ENCODE assay signal across 10 cellular contexts in the genomic region with DNA sequence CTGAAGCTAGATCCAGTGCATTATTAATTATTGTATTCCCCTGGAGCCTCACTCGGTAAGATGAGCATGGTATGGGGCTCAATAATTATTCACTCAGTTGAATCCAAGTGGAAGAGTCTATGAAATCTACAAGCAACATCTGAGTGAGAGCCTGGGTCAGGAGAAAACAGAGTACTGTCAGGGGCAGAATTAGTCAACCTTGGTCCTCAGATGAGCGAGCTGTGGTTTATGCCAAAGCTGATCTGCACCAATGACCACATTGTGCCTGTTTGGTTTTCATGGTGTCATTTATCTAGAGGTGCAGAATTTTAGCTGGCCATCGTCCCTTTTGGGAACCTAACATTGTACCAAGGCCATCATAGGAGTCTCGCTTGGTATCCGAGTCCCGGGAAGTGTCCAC.
DNase-seq lines count a peak whose midpoint lies in the region; ATAC-seq and TF ChIP-seq lines count a peak whose summit lies in the region.
"Had no signal": no experiment of that assay in that cellular context is flagged by ENCODE, and none has a peak within 500 bp of the region (broad histone marks: within the 10 kb centered on the region; RNA-seq: fewer than 3 reads in every experiment).

No MANE protein-coding gene starts in this region.

- H3K27ac ChIP-seq in rectal smooth muscle tissue (ENCODE audit: low read depth, low read length) = peak overlapping the region; percentile 21
- no peak overlapping the region for H3K27ac ChIP-seq in suprapubic skin

- ATAC-seq in GM19023 (IDR thresholded peaks at IDR 0.05; ENCODE audit: unreplicated experiment) = peak; percentile 67
- ATAC-seq in HG02870 (IDR thresholded peaks at IDR 0.05; ENCODE audit: unreplicated experiment) = peak; percentile 64

- H3K9ac ChIP-seq in rectal smooth muscle tissue (ENCODE audit: low read length) = no peak overlapping the region

- no peak for TF ChIP-seq CTCF in suprapubic skin (IDR thresholded peaks at IDR 0.05)

- H3K36me3 ChIP-seq in rectal smooth muscle tissue (ENCODE audit: control insufficient read depth, insufficient read depth, low read length) (no peaks in the 10 kb centered on the region), suprapubic skin (no peaks in the 10 kb centered on the region)

- no peak for TF ChIP-seq POLR2A in suprapubic skin (IDR thresholded peaks at IDR 0.05)

- H3K27me3 ChIP-seq in rectal smooth muscle tissue (ENCODE audit: control insufficient read depth, insufficient read depth, low read length) (no peaks in the 10 kb centered on the region), suprapubic skin (no peaks in the 10 kb centered on the region)

- H3K4me3 ChIP-seq in rectal smooth muscle tissue (ENCODE audit: low read length) (no peak overlapping the region), suprapubic skin (no peak overlapping the region)

- DNase-seq in RPMI7951 (ENCODE audit: low read depth) (peak; percentile 30), anterior cingulate cortex (lab: John Stamatoyannopoulos, UW) (no peak), C1 segment of cervical spinal cord (lab: John Stamatoyannopoulos, UW) (no peak), suprapubic skin (ENCODE audit: low spot score in 2 of 2) (no peak)
- DNase-seq in effector CD8-positive, alpha-beta T cell (lab: John Stamatoyannopoulos, UW) = no peak
- DNase-seq: activated CD4-positive, alpha-beta T cell treated with anti-CD3 and anti-CD28 coated beads, Interleukin-2, amount 50 U/mL, for 1 hour; NCI-H774 had no signal

- no peak for TF ChIP-seq EP300 in suprapubic skin (IDR thresholded peaks at IDR 0.05)

- H3K4me1 ChIP-seq in rectal smooth muscle tissue (ENCODE audit: control insufficient read depth, insufficient read depth, low read length) (peaks cover 3% of the 10 kb centered on the region), suprapubic skin (peaks cover 9% of the 10 kb centered on the region)

- no peaks in the 10 kb centered on the region for H3K9me3 ChIP-seq in suprapubic skin

- 88% methylated on average over 6 of the region's 6 CpGs for WGBS in suprapubic skin
